Comparison of ENCODE assay signal across 1 cellular context in genomic region chr1:119676571-119677206, GRCh38.
TF ChIP-seq lines count a peak whose summit lies in the region.

No MANE protein-coding gene starts in this region.

TF ChIP-seq in GM23338, 12 proteins besides CTCF, POLR2A, EP300 and RAD21 (continued from another document):
- TF ChIP-seq, protein P1, sequence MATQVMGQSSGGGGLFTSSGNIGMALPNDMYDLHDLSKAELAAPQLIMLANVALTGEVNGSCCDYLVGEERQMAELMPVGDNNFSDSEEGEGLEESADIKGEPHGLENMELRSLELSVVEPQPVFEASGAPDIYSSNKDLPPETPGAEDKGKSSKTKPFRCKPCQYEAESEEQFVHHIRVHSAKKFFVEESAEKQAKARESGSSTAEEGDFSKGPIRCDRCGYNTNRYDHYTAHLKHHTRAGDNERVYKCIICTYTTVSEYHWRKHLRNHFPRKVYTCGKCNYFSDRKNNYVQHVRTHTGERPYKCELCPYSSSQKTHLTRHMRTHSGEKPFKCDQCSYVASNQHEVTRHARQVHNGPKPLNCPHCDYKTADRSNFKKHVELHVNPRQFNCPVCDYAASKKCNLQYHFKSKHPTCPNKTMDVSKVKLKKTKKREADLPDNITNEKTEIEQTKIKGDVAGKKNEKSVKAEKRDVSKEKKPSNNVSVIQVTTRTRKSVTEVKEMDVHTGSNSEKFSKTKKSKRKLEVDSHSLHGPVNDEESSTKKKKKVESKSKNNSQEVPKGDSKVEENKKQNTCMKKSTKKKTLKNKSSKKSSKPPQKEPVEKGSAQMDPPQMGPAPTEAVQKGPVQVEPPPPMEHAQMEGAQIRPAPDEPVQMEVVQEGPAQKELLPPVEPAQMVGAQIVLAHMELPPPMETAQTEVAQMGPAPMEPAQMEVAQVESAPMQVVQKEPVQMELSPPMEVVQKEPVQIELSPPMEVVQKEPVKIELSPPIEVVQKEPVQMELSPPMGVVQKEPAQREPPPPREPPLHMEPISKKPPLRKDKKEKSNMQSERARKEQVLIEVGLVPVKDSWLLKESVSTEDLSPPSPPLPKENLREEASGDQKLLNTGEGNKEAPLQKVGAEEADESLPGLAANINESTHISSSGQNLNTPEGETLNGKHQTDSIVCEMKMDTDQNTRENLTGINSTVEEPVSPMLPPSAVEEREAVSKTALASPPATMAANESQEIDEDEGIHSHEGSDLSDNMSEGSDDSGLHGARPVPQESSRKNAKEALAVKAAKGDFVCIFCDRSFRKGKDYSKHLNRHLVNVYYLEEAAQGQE (IDR thresholded peaks at IDR 0.05; ENCODE audit: unreplicated experiment), result no peak
- TF ChIP-seq ZNF114 (CRISPR knock-in tag; IDR thresholded peaks at IDR 0.05), result no peak
- TF ChIP-seq, protein P2, sequence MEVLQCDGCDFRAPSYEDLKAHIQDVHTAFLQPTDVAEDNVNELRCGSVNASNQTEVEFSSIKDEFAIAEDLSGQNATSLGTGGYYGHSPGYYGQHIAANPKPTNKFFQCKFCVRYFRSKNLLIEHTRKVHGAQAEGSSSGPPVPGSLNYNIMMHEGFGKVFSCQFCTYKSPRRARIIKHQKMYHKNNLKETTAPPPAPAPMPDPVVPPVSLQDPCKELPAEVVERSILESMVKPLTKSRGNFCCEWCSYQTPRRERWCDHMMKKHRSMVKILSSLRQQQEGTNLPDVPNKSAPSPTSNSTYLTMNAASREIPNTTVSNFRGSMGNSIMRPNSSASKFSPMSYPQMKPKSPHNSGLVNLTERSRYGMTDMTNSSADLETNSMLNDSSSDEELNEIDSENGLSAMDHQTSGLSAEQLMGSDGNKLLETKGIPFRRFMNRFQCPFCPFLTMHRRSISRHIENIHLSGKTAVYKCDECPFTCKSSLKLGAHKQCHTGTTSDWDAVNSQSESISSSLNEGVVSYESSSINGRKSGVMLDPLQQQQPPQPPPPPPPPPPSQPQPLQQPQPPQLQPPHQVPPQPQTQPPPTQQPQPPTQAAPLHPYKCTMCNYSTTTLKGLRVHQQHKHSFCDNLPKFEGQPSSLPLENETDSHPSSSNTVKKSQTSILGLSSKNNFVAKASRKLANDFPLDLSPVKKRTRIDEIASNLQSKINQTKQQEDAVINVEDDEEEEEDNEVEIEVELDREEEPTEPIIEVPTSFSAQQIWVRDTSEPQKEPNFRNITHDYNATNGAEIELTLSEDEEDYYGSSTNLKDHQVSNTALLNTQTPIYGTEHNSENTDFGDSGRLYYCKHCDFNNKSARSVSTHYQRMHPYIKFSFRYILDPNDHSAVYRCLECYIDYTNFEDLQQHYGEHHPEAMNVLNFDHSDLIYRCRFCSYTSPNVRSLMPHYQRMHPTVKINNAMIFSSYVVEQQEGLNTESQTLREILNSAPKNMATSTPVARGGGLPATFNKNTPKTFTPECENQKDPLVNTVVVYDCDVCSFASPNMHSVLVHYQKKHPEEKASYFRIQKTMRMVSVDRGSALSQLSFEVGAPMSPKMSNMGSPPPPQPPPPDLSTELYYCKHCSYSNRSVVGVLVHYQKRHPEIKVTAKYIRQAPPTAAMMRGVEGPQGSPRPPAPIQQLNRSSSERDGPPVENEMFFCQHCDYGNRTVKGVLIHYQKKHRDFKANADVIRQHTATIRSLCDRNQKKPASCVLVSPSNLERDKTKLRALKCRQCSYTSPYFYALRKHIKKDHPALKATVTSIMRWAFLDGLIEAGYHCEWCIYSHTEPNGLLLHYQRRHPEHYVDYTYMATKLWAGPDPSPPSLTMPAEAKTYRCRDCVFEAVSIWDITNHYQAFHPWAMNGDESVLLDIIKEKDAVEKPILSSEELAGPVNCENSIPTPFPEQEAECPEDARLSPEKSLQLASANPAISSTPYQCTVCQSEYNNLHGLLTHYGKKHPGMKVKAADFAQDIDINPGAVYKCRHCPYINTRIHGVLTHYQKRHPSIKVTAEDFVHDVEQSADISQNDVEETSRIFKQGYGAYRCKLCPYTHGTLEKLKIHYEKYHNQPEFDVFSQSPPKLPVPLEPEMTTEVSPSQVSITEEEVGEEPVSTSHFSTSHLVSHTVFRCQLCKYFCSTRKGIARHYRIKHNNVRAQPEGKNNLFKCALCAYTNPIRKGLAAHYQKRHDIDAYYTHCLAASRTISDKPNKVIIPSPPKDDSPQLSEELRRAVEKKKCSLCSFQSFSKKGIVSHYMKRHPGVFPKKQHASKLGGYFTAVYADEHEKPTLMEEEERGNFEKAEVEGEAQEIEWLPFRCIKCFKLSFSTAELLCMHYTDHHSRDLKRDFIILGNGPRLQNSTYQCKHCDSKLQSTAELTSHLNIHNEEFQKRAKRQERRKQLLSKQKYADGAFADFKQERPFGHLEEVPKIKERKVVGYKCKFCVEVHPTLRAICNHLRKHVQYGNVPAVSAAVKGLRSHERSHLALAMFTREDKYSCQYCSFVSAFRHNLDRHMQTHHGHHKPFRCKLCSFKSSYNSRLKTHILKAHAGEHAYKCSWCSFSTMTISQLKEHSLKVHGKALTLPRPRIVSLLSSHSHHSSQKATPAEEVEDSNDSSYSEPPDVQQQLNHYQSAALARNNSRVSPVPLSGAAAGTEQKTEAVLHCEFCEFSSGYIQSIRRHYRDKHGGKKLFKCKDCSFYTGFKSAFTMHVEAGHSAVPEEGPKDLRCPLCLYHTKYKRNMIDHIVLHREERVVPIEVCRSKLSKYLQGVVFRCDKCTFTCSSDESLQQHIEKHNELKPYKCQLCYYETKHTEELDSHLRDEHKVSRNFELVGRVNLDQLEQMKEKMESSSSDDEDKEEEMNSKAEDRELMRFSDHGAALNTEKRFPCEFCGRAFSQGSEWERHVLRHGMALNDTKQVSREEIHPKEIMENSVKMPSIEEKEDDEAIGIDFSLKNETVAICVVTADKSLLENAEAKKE (CRISPR knock-in tag; IDR thresholded peaks at IDR 0.05), result no peak
- TF ChIP-seq ETS1 (IDR thresholded peaks at IDR 0.05), result no peak
- TF ChIP-seq NANOG (IDR thresholded peaks at IDR 0.05; ENCODE audit: borderline replicate concordance), result no peak
- no peak for TF ChIP-seq JUNB (IDR thresholded peaks at IDR 0.05; ENCODE audit: unreplicated experiment)
TF ChIP-seq in GM23338: peak in this region for 0.
